Comparison of ENCODE assay signal across 22 cellular contexts in genomic region chr17:51500454-51500853, GRCh38.
"Had no signal": no experiment of that assay in that cellular context is flagged by ENCODE, and none has a peak within 500 bp of the region (broad histone marks: within the 10 kb centered on the region; RNA-seq: fewer than 3 reads in every experiment).

No MANE protein-coding gene starts in this region.

- ATAC-seq: activated CD8-positive, alpha-beta T cell treated with anti-CD3 and anti-CD28 coated beads for 36 hours; activated T-cell treated with anti-CD3 and anti-CD28 coated beads, Interleukin-2, amount 50 U/mL, for 72 hours; activated T-helper 17 cell treated with anti-CD3 and anti-CD28 coated beads, Interleukin-2, amount 50 U/mL, for 72 hours; K562 had no signal

- DNase-seq: activated CD4-positive, alpha-beta T cell treated with anti-CD3 and anti-CD28 coated beads, Interleukin-2, amount 10 ng/mL, durations not matched to agents 24 days and 14 days; activated CD4-positive, alpha-beta T cell treated with anti-CD3 and anti-CD28 coated beads, Interleukin-2, amount 50 U/mL, for 4 hours; activated CD8-positive, alpha-beta T cell treated with anti-CD3 and anti-CD28 coated beads for 36 hours; activated effector memory CD4-positive, alpha-beta T cell treated with anti-CD3 and anti-CD28 coated beads, Interleukin-2, amount 50 U/mL, for 16 hours; activated naive CD4-positive, alpha-beta T cell; activated naive CD4-positive, alpha-beta T cell treated with anti-CD3 and anti-CD28 coated beads, Interleukin-2, amount 50 U/mL, for 16 hours; activated naive CD8-positive, alpha-beta T cell treated with anti-CD3 and anti-CD28 coated beads for 36 hours; activated T-cell treated with anti-CD3 and anti-CD28 coated beads, Interleukin-2, amount 50 U/mL, for 1 hour; activated T-cell treated with anti-CD3 and anti-CD28 coated beads, Interleukin-2, amount 50 U/mL, for 72 hours; amniotic stem cell; aorta; brain microvascular endothelial cell; central memory CD4-positive, alpha-beta T cell; Karpas-422; NCI-H1105; NCI-H1417 treated with DMSO at 0.1 percent for 48 hours; NCI-H187 treated with DMSO at 0.1 percent for 48 hours; NCI-H526 treated with DMSO at 0.1 percent for 48 hours; SHP77; SJCRH30 had no signal
